11 cellular contexts compared by ENCODE assay signal in genomic region chr12:104280703-104281458, GRCh38. TPM values are rescaled to one million over a fixed set of nuclear protein-coding genes. Genes with fewer than 3 reads are reported as not detected.
A peak's percentile ranks its signal among the peaks of the same experiment; 100 is the strongest.
DNase-seq lines count a peak whose midpoint lies in the region; ATAC-seq and TF ChIP-seq lines count a peak whose summit lies in the region.
"Had no signal": no experiment of that assay in that cellular context is flagged by ENCODE, and none has a peak within 500 bp of the region (broad histone marks: within the 10 kb centered on the region; RNA-seq: fewer than 3 reads in every experiment).

No MANE protein-coding gene starts in this region.

- H3K4me1 ChIP-seq in breast epithelium = peaks cover 0 to under 1% of the 10 kb centered on the region in 2 donors

- no peak for TF ChIP-seq POLR2A in breast epithelium (IDR thresholded peaks at IDR 0.05)

- BruUV-seq in MCF 10A (replicated peaks; lab: Mats Ljungman, UMichigan) = no TSS peak

- H3K36me3 Mint-ChIP-seq in MCF 10A (ENCODE audit: insufficient read depth, unreplicated experiment) = no peaks in the 10 kb centered on the region
- H3K36me3 Mint-ChIP-seq in activated CD4-positive, alpha-beta T cell treated with anti-CD3 and anti-CD28 coated beads, Interleukin-2, amount 10 ng/mL, durations not matched to agents 24 days and 14 days (ENCODE audit: low read depth) = no peaks in the 10 kb centered on the region
- H3K36me3 Mint-ChIP-seq: CD14-positive monocyte, naive B cell had no signal

- no peak for ATAC-seq in HG02870 (IDR thresholded peaks at IDR 0.05; ENCODE audit: unreplicated experiment)
- ATAC-seq: Right ventricle myocardium inferior had no signal

- H3K27ac Mint-ChIP-seq in MCF 10A (ENCODE audit: low read depth, unreplicated experiment) = no peak overlapping the region
- H3K27ac Mint-ChIP-seq in activated CD4-positive, alpha-beta T cell treated with anti-CD3 and anti-CD28 coated beads, Interleukin-2, amount 10 ng/mL, durations not matched to agents 24 days and 14 days = no peak overlapping the region

- intact Hi-C loops in MCF 10A (cut with micrococcal nuclease) (no loop called here), breast epithelium (cut with DNase I; ENCODE audit: low total_unique reads) (no loop called here)
- intact Hi-C loops in activated CD4-positive, alpha-beta T cell treated with anti-CD3 and anti-CD28 coated beads, Interleukin-2, amount 10 ng/mL, durations not matched to agents 24 days and 14 days (cut with micrococcal nuclease) = no loop called here

- H3K27me3 Mint-ChIP-seq in MCF 10A (ENCODE audit: insufficient read depth, unreplicated experiment) = no peaks in the 10 kb centered on the region
- H3K27me3 Mint-ChIP-seq in activated CD4-positive, alpha-beta T cell treated with anti-CD3 and anti-CD28 coated beads, Interleukin-2, amount 10 ng/mL, durations not matched to agents 24 days and 14 days = peaks cover 8% of the 10 kb centered on the region

- H3K36me3 ChIP-seq in breast epithelium = no peaks in the 10 kb centered on the region

- POLR2A ChIA-PET in MCF 10A (lab: Yijun Ruan, JAX) = interaction anchor here (0.6 to 3.6 kb wide), 7 partner anchors 8 to 770 kb away, joined by 3 to 37 read pairs (median 5); no protein-coding TSS in a partner anchor

- no peaks in the 10 kb centered on the region for H3K9me3 Mint-ChIP-seq in MCF 10A (ENCODE audit: unreplicated experiment)
- no peaks in the 10 kb centered on the region for H3K9me3 Mint-ChIP-seq in activated CD4-positive, alpha-beta T cell treated with anti-CD3 and anti-CD28 coated beads, Interleukin-2, amount 10 ng/mL, durations not matched to agents 24 days and 14 days

- DNase-seq in MCF 10A (ENCODE audit: unreplicated experiment) = peak; percentile 71
- DNase-seq in breast epithelium (ENCODE audit: low spot score in 2 of 2) = no peak
- peak; percentile 59 for DNase-seq in SIG-M5 (lab: John Stamatoyannopoulos, UW)
- peak; percentile 94 for DNase-seq in fibroblast of mammary gland (ENCODE audit: low read depth)
- DNase-seq in NCI-H2227 treated with DMSO at 0.1 percent for 48 hours (lab: John Stamatoyannopoulos, UW) = no peak
- no peak for DNase-seq in D341Med (ENCODE audit: low spot score)
- DNase-seq in activated CD4-positive, alpha-beta T cell treated with anti-CD3 and anti-CD28 coated beads, Interleukin-2, amount 10 ng/mL, durations not matched to agents 24 days and 14 days = no peak
- DNase-seq: naive B cell had no signal

- H3K27me3 ChIP-seq in breast epithelium = no peaks in the 10 kb centered on the region

- no peaks in the 10 kb centered on the region for H3K9me3 ChIP-seq in breast epithelium

- no peak overlapping the region for H3K4me3 Mint-ChIP-seq in MCF 10A (ENCODE audit: unreplicated experiment)
- H3K4me3 Mint-ChIP-seq in activated CD4-positive, alpha-beta T cell treated with anti-CD3 and anti-CD28 coated beads, Interleukin-2, amount 10 ng/mL, durations not matched to agents 24 days and 14 days = no peak overlapping the region
- H3K4me3 Mint-ChIP-seq: CD14-positive monocyte, naive B cell had no signal

- CTCF ChIA-PET in MCF 10A (lab: Yijun Ruan, JAX) = interaction anchor here (0.7 kb wide), 1 partner anchor 38 kb away, joined by 3 read pairs; no protein-coding TSS in a partner anchor

- TF ChIP-seq CTCF in MCF 10A (IDR thresholded peaks at IDR 0.05; ENCODE audit: unreplicated experiment) (no peak), breast epithelium (IDR thresholded peaks at IDR 0.05) (no peak), fibroblast of mammary gland (conservative IDR thresholded peaks at IDR 0.05; ENCODE audit: control insufficient read depth, insufficient read depth, low read depth, low read length) (no peak)

- H3K4me3 ChIP-seq in breast epithelium = no peak overlapping the region
- peak overlapping the region; percentile 6 for H3K4me3 ChIP-seq in fibroblast of mammary gland (ENCODE audit: control insufficient read depth, low read depth, low read length)

- H3K4me1 Mint-ChIP-seq in MCF 10A (ENCODE audit: insufficient read depth, unreplicated experiment) = peaks cover 36% of the 10 kb centered on the region
- H3K4me1 Mint-ChIP-seq in activated CD4-positive, alpha-beta T cell treated with anti-CD3 and anti-CD28 coated beads, Interleukin-2, amount 10 ng/mL, durations not matched to agents 24 days and 14 days = peaks cover 18% of the 10 kb centered on the region

- no peak overlapping the region for H3K27ac ChIP-seq in breast epithelium

RNA-seq across cellular contexts. Expression of gene EID3, which starts 22.7 kb away (rescaled TPM):
- 1.6 and 3.0 TPM in 2 replicates for total RNA-seq in MCF 10A (2022)
- total RNA-seq in breast epithelium = 10 to 100 TPM in 2 of 3 donors, 1 to 10 TPM in 1; 6.7 to 13.3 (median 12.1) TPM
- 9.0 and 9.7 TPM in 2 replicates for total RNA-seq in activated CD4-positive, alpha-beta T cell treated with anti-CD3 and anti-CD28 coated beads, Interleukin-2, amount 10 ng/mL, durations not matched to agents 24 days and 14 days

Comparison
In these comparisons a context has a peak if more than half of its experiments do, and no peak if none do; other contexts are left out.
1. DNase-seq: peak in MCF 10A (single experiment), SIG-M5 (single experiment) and fibroblast of mammary gland (single experiment); none in breast epithelium (0 of 2), NCI-H2227 treated with DMSO at 0.1 percent for 48 hours (single experiment), D341Med (single experiment) and activated CD4-positive, alpha-beta T cell treated with anti-CD3 and anti-CD28 coated beads, Interleukin-2, amount 10 ng/mL, durations not matched to agents 24 days and 14 days (single experiment).